24 cellular contexts compared by ENCODE assay signal in genomic region chr10:84522612-84523462, GRCh38.
DNase-seq lines count a peak whose midpoint lies in the region; ATAC-seq and TF ChIP-seq lines count a peak whose summit lies in the region.
"Had no signal": no experiment of that assay in that cellular context is flagged by ENCODE, and none has a peak within 500 bp of the region (broad histone marks: within the 10 kb centered on the region; RNA-seq: fewer than 3 reads in every experiment).

No MANE protein-coding gene starts in this region.

- H3K4me1 Mint-ChIP-seq in GM23338 (peaks cover 29% of the 10 kb centered on the region), endothelial cell (ENCODE audit: unreplicated experiment) (peaks cover 44% of the 10 kb centered on the region), nephron progenitor cell (peaks cover 41% of the 10 kb centered on the region)
- H3K4me1 Mint-ChIP-seq: stimulated activated memory B cell treated with anti-CD40 and anti-IgM and Interleukin-4, amounts not matched to agents 10 μg/mL and 1 μg/mL and 100 μg/mL, for 72 hours had no signal

- H3K9me3 Mint-ChIP-seq in GM23338 (peaks cover 21% of the 10 kb centered on the region), endothelial cell (ENCODE audit: unreplicated experiment) (peaks cover 19% of the 10 kb centered on the region), nephron progenitor cell (peaks cover 28% of the 10 kb centered on the region)

- WGBS in suprapubic skin: 64% methylated on average over 9 of the region's 9 CpGs

- H3K27me3 Mint-ChIP-seq in GM23338 (ENCODE audit: insufficient read depth, low read depth, poor library complexity) (peaks cover 4% of the 10 kb centered on the region), endothelial cell (ENCODE audit: unreplicated experiment) (peaks cover 4% of the 10 kb centered on the region), nephron progenitor cell (ENCODE audit: low read depth, poor library complexity) (peaks cover 3% of the 10 kb centered on the region)
- H3K27me3 Mint-ChIP-seq: naive thymus-derived CD4-positive, alpha-beta T cell; stimulated activated memory B cell treated with anti-CD40 and anti-IgM and Interleukin-4, amounts not matched to agents 10 μg/mL and 1 μg/mL and 100 μg/mL, for 72 hours had no signal

- no peaks in the 10 kb centered on the region for H3F3A ChIP-seq in GM23338 (replicated peaks; ENCODE audit: low read depth)

- H3K4me3 Mint-ChIP-seq in GM23338 (no peak overlapping the region), endothelial cell (ENCODE audit: unreplicated experiment) (no peak overlapping the region), nephron progenitor cell (no peak overlapping the region)
- H3K4me3 Mint-ChIP-seq: activated naive CD4-positive, alpha-beta T cell treated with anti-CD3 and anti-CD28 coated beads, Interleukin-2, amount 50 U/mL, for 24 hours; activated T-helper 1 cell treated with anti-CD3 and anti-CD28 coated beads, Interleukin-12 subunit alpha, Interleukin-12 subunit beta, Interleukin-2, Interleukin-4 antibody, amounts not matched to agents 30 ng/mL and 10 ng/mL and 1 ng/mL, durations not matched to agents 14 hours and 24 hours and 36 hours; CD4-positive, alpha-beta memory T cell; memory B cell; naive thymus-derived CD4-positive, alpha-beta T cell; stimulated activated memory B cell treated with anti-CD40 and anti-IgM and Interleukin-4, amounts not matched to agents 10 μg/mL and 1 μg/mL and 100 μg/mL, for 72 hours had no signal

- no peaks in the 10 kb centered on the region for H3K79me2 ChIP-seq in GM23338 (replicated peaks; ENCODE audit: insufficient read depth)

- no peak for TF ChIP-seq POLR2A in suprapubic skin (IDR thresholded peaks at IDR 0.05)

- H3K27ac Mint-ChIP-seq in GM23338 (no peak overlapping the region), endothelial cell (ENCODE audit: unreplicated experiment) (peak overlapping the region; percentile 81), nephron progenitor cell (peak overlapping the region; percentile 85)
- H3K27ac Mint-ChIP-seq: activated naive CD4-positive, alpha-beta T cell treated with anti-CD3 and anti-CD28 coated beads, Interleukin-2, amount 50 U/mL, for 24 hours; activated T-helper 1 cell treated with anti-CD3 and anti-CD28 coated beads, Interleukin-12 subunit alpha, Interleukin-12 subunit beta, Interleukin-2, Interleukin-4 antibody, amounts not matched to agents 30 ng/mL and 10 ng/mL and 1 ng/mL, durations not matched to agents 14 hours and 24 hours and 36 hours; memory B cell; stimulated activated memory B cell treated with anti-CD40 and anti-IgM and Interleukin-4, amounts not matched to agents 10 μg/mL and 1 μg/mL and 100 μg/mL, for 72 hours had no signal

- H3K36me3 Mint-ChIP-seq in GM23338 (ENCODE audit: low read depth) (peaks cover 20% of the 10 kb centered on the region), endothelial cell (ENCODE audit: low read depth, unreplicated experiment) (peaks cover 16% of the 10 kb centered on the region), nephron progenitor cell (ENCODE audit: low read depth) (peaks cover 16% of the 10 kb centered on the region)

- no peak for TF ChIP-seq EP300 in suprapubic skin (IDR thresholded peaks at IDR 0.05)

- peak; percentile 21 for DNase-seq in GM23338 (ENCODE audit: low spot score)
- DNase-seq in endothelial cell (ENCODE audit: low spot score): no peak
- DNase-seq in nephron progenitor cell: no peak
- no peak for DNase-seq in suprapubic skin (ENCODE audit: low spot score in 2 of 2)
- no peak for DNase-seq in left lung
- DNase-seq: activated CD4-positive, alpha-beta T cell treated with anti-CD3 and anti-CD28 coated beads for 4 hours; CD4-positive, alpha-beta memory T cell; cortex of kidney; gastrocnemius medialis; naive thymus-derived CD4-positive, alpha-beta T cell; NCI-H2107; sigmoid colon; SW 1271 had no signal

- H3K4me3 ChIP-seq in GM23338: no peak overlapping the region
- H3K4me3 ChIP-seq in suprapubic skin: no peak overlapping the region
- no peak overlapping the region for H3K4me3 ChIP-seq in left lung
- H3K4me3 ChIP-seq: ascending aorta, gastrocnemius medialis, pancreas, sigmoid colon, thoracic aorta had no signal

- H3K27ac ChIP-seq in GM23338 (ENCODE audit: low read depth) (no peak overlapping the region), VCaP (peak overlapping the region; percentile 38; the same call in 1 of the 2 replicates), suprapubic skin (no peak overlapping the region), left lung (no peak overlapping the region)
- H3K27ac ChIP-seq: ascending aorta, epithelial cell of prostate, gastrocnemius medialis, pancreas, sigmoid colon, thoracic aorta had no signal

- no peaks in the 10 kb centered on the region for H3K27me3 ChIP-seq in GM23338 (ENCODE audit: insufficient read depth)
- no peaks in the 10 kb centered on the region for H3K27me3 ChIP-seq in suprapubic skin
- no peaks in the 10 kb centered on the region for H3K27me3 ChIP-seq in left lung
- H3K27me3 ChIP-seq: ascending aorta, gastrocnemius medialis, pancreas, sigmoid colon had no signal

- H3K4me2 ChIP-seq in GM23338: no peak overlapping the region

- peaks cover 24% of the 10 kb centered on the region for H3K4me1 ChIP-seq in GM23338 (ENCODE audit: insufficient read depth)
- peaks cover 9% of the 10 kb centered on the region for H3K4me1 ChIP-seq in suprapubic skin
- H3K4me1 ChIP-seq in left lung: no peaks in the 10 kb centered on the region
- H3K4me1 ChIP-seq: ascending aorta, gastrocnemius medialis had no signal

- no peak overlapping the region for H2AFZ ChIP-seq in GM23338

- H3K9me2 ChIP-seq in GM23338 (ENCODE audit: insufficient read depth): no peaks in the 10 kb centered on the region

- ATAC-seq in GM23338 (peak; percentile 69), HG03354 (IDR thresholded peaks at IDR 0.05; ENCODE audit: poor library complexity, severe bottlenecking, unreplicated experiment) (no peak), HG03342 (IDR thresholded peaks at IDR 0.05; ENCODE audit: unreplicated experiment) (no peak), left lung (no peak)
- ATAC-seq: gastrocnemius medialis; naive thymus-derived CD4-positive, alpha-beta T cell; pancreas; stimulated activated memory B cell treated with anti-CD40 and anti-IgM and Interleukin-4, amounts not matched to agents 10 μg/mL and 1 μg/mL and 100 μg/mL, for 72 hours had no signal

- TF ChIP-seq CTCF in GM23338 (conservative IDR thresholded peaks at IDR 0.05; ENCODE audit: low read depth in 2 of 2): peak in 1 of 2 experiments; percentile 36; a peak in 2 of 4 replicates
- TF ChIP-seq CTCF in VCaP (conservative IDR thresholded peaks at IDR 0.05): no peak
- no peak for TF ChIP-seq CTCF in endothelial cell (IDR thresholded peaks at IDR 0.05; ENCODE audit: unreplicated experiment)
- TF ChIP-seq CTCF in nephron progenitor cell (IDR thresholded peaks at IDR 0.05): no peak
- TF ChIP-seq CTCF in suprapubic skin (IDR thresholded peaks at IDR 0.05): no peak
- TF ChIP-seq CTCF in left lung (IDR thresholded peaks at IDR 0.05): no peak

- peaks cover 9% of the 10 kb centered on the region for H3K9me3 ChIP-seq in suprapubic skin
- peaks cover 0 to 11% of the 10 kb centered on the region in 2 donors for H3K9me3 ChIP-seq in left lung
- H3K9me3 ChIP-seq: ascending aorta, gastrocnemius medialis, pancreas, sigmoid colon, thoracic aorta had no signal

- intact Hi-C loops in left lung (cut with DNase I): no loop called here

- H3K36me3 ChIP-seq in GM23338 (ENCODE audit: insufficient read depth) (no peaks in the 10 kb centered on the region), suprapubic skin (no peaks in the 10 kb centered on the region), left lung (no peaks in the 10 kb centered on the region)
- H3K36me3 ChIP-seq: ascending aorta, gastrocnemius medialis, pancreas, sigmoid colon, thoracic aorta had no signal

- H4K20me1 ChIP-seq in GM23338 (replicated peaks; ENCODE audit: insufficient read depth): no peaks in the 10 kb centered on the region
